ENCODE assay signal across 1 cellular context in the genomic region with DNA sequence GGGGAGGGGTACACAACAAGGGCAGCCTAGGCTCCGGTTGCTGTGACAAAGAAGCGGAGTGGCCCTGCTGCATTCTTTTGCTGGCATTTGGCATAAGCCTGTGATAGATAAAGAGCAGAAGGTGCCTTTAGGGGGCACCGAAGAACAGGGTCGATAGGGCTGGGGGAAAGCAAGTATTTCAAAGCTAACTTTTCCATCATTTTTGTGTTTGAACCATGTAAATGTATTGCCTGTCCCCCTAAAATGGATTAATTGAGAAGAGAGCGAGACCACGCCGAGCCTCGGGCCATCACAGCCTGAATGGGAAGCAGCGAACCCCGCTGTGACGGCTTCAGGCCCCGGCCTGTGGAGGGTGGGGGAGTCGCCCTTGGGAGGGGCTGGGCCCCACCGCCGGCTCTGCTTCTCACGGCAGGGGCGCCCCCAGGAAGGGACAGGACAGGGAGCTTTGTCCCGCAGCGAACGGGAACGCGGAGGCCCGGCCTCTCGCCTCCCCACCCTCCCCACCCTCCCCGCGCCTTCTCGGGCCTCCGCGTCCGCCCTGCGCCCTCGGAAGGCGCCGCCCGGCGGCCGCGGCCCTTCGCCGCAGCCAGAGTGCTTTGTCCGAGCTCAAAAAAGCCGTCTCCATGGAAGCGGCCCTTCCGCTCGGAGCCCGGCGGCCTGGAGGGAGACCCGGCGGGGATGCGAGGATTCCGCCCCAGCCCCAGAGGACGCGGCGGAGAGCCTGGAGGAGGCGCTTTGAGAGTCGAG.
TF ChIP-seq lines count a peak whose summit lies in the region.

No MANE protein-coding gene starts in this region.

TF ChIP-seq in GM12878, 131 proteins besides CTCF, POLR2A, EP300 and RAD21 (continued from another document):
- TF ChIP-seq, protein P1, sequence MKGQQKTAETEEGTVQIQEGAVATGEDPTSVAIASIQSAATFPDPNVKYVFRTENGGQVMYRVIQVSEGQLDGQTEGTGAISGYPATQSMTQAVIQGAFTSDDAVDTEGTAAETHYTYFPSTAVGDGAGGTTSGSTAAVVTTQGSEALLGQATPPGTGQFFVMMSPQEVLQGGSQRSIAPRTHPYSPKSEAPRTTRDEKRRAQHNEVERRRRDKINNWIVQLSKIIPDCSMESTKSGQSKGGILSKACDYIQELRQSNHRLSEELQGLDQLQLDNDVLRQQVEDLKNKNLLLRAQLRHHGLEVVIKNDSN (IDR thresholded peaks at IDR 0.05; ENCODE audit: borderline replicate concordance, extremely low read length, insufficient read depth, low read depth, low read length), result no peak
- TF ChIP-seq NRF1 (conservative IDR thresholded peaks at IDR 0.05; ENCODE audit: low read depth, low read length) (no peak), WRNIP1 (IDR thresholded peaks at IDR 0.05; ENCODE audit: borderline replicate concordance, low read depth, low read length) (no peak), ASH2L (IDR thresholded peaks at IDR 0.05; ENCODE audit: borderline replicate concordance, low read depth) (no peak), HDAC6 (IDR thresholded peaks at IDR 0.05; ENCODE audit: unreplicated experiment) (no peak), ZNF217 (IDR thresholded peaks at IDR 0.05) (no peak), CHD4 (IDR thresholded peaks at IDR 0.05) (no peak), RELA (IDR thresholded peaks at IDR 0.05; ENCODE audit: borderline replicate concordance, partially characterized antibody) (no peak), MTA3 (IDR thresholded peaks at IDR 0.05; ENCODE audit: borderline replicate concordance, low read length) (no peak), SP1 (IDR thresholded peaks at IDR 0.05; ENCODE audit: low read depth, low read length) (no peak), HDGF (IDR thresholded peaks at IDR 0.05) (no peak)
- TF ChIP-seq, protein P2, sequence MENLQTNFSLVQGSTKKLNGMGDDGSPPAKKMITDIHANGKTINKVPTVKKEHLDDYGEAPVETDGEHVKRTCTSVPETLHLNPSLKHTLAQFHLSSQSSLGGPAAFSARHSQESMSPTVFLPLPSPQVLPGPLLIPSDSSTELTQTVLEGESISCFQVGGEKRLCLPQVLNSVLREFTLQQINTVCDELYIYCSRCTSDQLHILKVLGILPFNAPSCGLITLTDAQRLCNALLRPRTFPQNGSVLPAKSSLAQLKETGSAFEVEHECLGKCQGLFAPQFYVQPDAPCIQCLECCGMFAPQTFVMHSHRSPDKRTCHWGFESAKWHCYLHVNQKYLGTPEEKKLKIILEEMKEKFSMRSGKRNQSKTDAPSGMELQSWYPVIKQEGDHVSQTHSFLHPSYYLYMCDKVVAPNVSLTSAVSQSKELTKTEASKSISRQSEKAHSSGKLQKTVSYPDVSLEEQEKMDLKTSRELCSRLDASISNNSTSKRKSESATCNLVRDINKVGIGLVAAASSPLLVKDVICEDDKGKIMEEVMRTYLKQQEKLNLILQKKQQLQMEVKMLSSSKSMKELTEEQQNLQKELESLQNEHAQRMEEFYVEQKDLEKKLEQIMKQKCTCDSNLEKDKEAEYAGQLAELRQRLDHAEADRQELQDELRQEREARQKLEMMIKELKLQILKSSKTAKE (IDR thresholded peaks at IDR 0.05; ENCODE audit: low read depth, poor library complexity, severe bottlenecking), result no peak
- TF ChIP-seq, protein P3, sequence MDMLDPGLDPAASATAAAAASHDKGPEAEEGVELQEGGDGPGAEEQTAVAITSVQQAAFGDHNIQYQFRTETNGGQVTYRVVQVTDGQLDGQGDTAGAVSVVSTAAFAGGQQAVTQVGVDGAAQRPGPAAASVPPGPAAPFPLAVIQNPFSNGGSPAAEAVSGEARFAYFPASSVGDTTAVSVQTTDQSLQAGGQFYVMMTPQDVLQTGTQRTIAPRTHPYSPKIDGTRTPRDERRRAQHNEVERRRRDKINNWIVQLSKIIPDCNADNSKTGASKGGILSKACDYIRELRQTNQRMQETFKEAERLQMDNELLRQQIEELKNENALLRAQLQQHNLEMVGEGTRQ (IDR thresholded peaks at IDR 0.05; ENCODE audit: borderline replicate concordance, low read depth, low read length), result no peak
- TF ChIP-seq, protein P4, sequence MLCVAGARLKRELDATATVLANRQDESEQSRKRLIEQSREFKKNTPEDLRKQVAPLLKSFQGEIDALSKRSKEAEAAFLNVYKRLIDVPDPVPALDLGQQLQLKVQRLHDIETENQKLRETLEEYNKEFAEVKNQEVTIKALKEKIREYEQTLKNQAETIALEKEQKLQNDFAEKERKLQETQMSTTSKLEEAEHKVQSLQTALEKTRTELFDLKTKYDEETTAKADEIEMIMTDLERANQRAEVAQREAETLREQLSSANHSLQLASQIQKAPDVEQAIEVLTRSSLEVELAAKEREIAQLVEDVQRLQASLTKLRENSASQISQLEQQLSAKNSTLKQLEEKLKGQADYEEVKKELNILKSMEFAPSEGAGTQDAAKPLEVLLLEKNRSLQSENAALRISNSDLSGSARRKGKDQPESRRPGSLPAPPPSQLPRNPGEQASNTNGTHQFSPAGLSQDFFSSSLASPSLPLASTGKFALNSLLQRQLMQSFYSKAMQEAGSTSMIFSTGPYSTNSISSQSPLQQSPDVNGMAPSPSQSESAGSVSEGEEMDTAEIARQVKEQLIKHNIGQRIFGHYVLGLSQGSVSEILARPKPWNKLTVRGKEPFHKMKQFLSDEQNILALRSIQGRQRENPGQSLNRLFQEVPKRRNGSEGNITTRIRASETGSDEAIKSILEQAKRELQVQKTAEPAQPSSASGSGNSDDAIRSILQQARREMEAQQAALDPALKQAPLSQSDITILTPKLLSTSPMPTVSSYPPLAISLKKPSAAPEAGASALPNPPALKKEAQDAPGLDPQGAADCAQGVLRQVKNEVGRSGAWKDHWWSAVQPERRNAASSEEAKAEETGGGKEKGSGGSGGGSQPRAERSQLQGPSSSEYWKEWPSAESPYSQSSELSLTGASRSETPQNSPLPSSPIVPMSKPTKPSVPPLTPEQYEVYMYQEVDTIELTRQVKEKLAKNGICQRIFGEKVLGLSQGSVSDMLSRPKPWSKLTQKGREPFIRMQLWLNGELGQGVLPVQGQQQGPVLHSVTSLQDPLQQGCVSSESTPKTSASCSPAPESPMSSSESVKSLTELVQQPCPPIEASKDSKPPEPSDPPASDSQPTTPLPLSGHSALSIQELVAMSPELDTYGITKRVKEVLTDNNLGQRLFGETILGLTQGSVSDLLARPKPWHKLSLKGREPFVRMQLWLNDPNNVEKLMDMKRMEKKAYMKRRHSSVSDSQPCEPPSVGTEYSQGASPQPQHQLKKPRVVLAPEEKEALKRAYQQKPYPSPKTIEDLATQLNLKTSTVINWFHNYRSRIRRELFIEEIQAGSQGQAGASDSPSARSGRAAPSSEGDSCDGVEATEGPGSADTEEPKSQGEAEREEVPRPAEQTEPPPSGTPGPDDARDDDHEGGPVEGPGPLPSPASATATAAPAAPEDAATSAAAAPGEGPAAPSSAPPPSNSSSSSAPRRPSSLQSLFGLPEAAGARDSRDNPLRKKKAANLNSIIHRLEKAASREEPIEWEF (IDR thresholded peaks at IDR 0.05; ENCODE audit: insufficient replicate concordance, low read depth, low read length), result no peak
- TF ChIP-seq, protein P5, sequence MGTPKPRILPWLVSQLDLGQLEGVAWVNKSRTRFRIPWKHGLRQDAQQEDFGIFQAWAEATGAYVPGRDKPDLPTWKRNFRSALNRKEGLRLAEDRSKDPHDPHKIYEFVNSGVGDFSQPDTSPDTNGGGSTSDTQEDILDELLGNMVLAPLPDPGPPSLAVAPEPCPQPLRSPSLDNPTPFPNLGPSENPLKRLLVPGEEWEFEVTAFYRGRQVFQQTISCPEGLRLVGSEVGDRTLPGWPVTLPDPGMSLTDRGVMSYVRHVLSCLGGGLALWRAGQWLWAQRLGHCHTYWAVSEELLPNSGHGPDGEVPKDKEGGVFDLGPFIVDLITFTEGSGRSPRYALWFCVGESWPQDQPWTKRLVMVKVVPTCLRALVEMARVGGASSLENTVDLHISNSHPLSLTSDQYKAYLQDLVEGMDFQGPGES (IDR thresholded peaks at IDR 0.05), result no peak
- TF ChIP-seq, protein P6, sequence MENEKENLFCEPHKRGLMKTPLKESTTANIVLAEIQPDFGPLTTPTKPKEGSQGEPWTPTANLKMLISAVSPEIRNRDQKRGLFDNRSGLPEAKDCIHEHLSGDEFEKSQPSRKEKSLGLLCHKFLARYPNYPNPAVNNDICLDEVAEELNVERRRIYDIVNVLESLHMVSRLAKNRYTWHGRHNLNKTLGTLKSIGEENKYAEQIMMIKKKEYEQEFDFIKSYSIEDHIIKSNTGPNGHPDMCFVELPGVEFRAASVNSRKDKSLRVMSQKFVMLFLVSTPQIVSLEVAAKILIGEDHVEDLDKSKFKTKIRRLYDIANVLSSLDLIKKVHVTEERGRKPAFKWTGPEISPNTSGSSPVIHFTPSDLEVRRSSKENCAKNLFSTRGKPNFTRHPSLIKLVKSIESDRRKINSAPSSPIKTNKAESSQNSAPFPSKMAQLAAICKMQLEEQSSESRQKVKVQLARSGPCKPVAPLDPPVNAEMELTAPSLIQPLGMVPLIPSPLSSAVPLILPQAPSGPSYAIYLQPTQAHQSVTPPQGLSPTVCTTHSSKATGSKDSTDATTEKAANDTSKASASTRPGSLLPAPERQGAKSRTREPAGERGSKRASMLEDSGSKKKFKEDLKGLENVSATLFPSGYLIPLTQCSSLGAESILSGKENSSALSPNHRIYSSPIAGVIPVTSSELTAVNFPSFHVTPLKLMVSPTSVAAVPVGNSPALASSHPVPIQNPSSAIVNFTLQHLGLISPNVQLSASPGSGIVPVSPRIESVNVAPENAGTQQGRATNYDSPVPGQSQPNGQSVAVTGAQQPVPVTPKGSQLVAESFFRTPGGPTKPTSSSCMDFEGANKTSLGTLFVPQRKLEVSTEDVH (IDR thresholded peaks at IDR 0.05; ENCODE audit: low read depth, partially characterized antibody), result no peak
- TF ChIP-seq, protein P7, sequence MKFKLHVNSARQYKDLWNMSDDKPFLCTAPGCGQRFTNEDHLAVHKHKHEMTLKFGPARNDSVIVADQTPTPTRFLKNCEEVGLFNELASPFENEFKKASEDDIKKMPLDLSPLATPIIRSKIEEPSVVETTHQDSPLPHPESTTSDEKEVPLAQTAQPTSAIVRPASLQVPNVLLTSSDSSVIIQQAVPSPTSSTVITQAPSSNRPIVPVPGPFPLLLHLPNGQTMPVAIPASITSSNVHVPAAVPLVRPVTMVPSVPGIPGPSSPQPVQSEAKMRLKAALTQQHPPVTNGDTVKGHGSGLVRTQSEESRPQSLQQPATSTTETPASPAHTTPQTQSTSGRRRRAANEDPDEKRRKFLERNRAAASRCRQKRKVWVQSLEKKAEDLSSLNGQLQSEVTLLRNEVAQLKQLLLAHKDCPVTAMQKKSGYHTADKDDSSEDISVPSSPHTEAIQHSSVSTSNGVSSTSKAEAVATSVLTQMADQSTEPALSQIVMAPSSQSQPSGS (IDR thresholded peaks at IDR 0.05; ENCODE audit: low read length), result no peak
